In genomic region chr6:79577905-79578304, GRCh38 we compare ENCODE assay signal across 2 cellular contexts. TPM values are rescaled to one million over a fixed set of nuclear protein-coding genes. Genes with fewer than 3 reads are reported as not detected.
"Had no signal": no experiment of that assay in that cellular context is flagged by ENCODE, and none has a peak within 500 bp of the region (broad histone marks: within the 10 kb centered on the region; RNA-seq: fewer than 3 reads in every experiment).

No MANE protein-coding gene starts in this region.

RNA-seq across cellular contexts. Expression of gene LCA5, which starts 40.7 kb away (rescaled TPM):
- total RNA-seq: activated CD8-positive, alpha-beta T cell treated with anti-CD3 and anti-CD28 coated beads, Interleukin-2, amount 10 ng/mL, durations not matched to agents 7 days and 5 days had no signal

RNA-seq across cellular contexts. Expression of gene SH3BGRL2, which starts 53.2 kb away (rescaled TPM):
- total RNA-seq: activated B cell treated with CpG ODN at 0.5 μM for 24 hours had no signal
